1 cellular context compared by ENCODE assay signal in the genomic region with DNA sequence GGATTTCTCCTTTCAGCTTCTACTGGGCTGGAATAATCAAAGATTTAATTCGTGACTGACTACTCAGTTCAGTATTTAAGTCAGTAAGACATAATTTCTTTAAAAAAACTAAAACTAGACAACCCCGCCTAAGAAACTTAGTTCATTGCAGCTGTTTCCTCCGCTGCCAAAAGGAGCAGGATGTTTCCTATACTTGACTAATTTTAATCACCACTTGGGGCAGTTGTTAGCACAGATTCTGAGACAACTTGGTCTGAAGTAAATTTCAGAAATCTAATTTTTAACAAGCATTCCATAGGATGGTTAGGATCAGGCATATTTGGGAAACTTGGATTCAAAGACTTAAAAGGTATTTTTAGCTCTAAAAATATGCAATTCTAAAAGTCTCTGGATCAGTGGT.
TF ChIP-seq lines count a peak whose summit lies in the region.

No MANE protein-coding gene starts in this region.

TF ChIP-seq in GM23338, 12 proteins besides CTCF, POLR2A, EP300 and RAD21 (continued from another document):
- TF ChIP-seq, protein P1, sequence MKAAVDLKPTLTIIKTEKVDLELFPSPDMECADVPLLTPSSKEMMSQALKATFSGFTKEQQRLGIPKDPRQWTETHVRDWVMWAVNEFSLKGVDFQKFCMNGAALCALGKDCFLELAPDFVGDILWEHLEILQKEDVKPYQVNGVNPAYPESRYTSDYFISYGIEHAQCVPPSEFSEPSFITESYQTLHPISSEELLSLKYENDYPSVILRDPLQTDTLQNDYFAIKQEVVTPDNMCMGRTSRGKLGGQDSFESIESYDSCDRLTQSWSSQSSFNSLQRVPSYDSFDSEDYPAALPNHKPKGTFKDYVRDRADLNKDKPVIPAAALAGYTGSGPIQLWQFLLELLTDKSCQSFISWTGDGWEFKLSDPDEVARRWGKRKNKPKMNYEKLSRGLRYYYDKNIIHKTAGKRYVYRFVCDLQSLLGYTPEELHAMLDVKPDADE (IDR thresholded peaks at IDR 0.05) = no peak
- TF ChIP-seq EZH2 (IDR thresholded peaks at IDR 0.05; ENCODE audit: low read depth, unreplicated experiment) (no peak), JUNB (IDR thresholded peaks at IDR 0.05; ENCODE audit: unreplicated experiment) (no peak), CREB1 (CRISPR knock-in tag; IDR thresholded peaks at IDR 0.05; ENCODE audit: low read depth) (no peak), STAT1 (IDR thresholded peaks at IDR 0.05; ENCODE audit: unreplicated experiment) (no peak), POLR2AphosphoS5 (IDR thresholded peaks at IDR 0.05; ENCODE audit: low read depth) (no peak), NANOG (IDR thresholded peaks at IDR 0.05; ENCODE audit: borderline replicate concordance) (no peak), ZNF331 (CRISPR knock-in tag; IDR thresholded peaks at IDR 0.05; ENCODE audit: low read depth) (no peak), ZNF114 (CRISPR knock-in tag; IDR thresholded peaks at IDR 0.05) (no peak), EZH2phosphoT487 (IDR thresholded peaks at IDR 0.05; ENCODE audit: unreplicated experiment) (no peak)
- TF ChIP-seq, protein P2, sequence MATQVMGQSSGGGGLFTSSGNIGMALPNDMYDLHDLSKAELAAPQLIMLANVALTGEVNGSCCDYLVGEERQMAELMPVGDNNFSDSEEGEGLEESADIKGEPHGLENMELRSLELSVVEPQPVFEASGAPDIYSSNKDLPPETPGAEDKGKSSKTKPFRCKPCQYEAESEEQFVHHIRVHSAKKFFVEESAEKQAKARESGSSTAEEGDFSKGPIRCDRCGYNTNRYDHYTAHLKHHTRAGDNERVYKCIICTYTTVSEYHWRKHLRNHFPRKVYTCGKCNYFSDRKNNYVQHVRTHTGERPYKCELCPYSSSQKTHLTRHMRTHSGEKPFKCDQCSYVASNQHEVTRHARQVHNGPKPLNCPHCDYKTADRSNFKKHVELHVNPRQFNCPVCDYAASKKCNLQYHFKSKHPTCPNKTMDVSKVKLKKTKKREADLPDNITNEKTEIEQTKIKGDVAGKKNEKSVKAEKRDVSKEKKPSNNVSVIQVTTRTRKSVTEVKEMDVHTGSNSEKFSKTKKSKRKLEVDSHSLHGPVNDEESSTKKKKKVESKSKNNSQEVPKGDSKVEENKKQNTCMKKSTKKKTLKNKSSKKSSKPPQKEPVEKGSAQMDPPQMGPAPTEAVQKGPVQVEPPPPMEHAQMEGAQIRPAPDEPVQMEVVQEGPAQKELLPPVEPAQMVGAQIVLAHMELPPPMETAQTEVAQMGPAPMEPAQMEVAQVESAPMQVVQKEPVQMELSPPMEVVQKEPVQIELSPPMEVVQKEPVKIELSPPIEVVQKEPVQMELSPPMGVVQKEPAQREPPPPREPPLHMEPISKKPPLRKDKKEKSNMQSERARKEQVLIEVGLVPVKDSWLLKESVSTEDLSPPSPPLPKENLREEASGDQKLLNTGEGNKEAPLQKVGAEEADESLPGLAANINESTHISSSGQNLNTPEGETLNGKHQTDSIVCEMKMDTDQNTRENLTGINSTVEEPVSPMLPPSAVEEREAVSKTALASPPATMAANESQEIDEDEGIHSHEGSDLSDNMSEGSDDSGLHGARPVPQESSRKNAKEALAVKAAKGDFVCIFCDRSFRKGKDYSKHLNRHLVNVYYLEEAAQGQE (IDR thresholded peaks at IDR 0.05; ENCODE audit: unreplicated experiment) = no peak
